In the genomic region with DNA sequence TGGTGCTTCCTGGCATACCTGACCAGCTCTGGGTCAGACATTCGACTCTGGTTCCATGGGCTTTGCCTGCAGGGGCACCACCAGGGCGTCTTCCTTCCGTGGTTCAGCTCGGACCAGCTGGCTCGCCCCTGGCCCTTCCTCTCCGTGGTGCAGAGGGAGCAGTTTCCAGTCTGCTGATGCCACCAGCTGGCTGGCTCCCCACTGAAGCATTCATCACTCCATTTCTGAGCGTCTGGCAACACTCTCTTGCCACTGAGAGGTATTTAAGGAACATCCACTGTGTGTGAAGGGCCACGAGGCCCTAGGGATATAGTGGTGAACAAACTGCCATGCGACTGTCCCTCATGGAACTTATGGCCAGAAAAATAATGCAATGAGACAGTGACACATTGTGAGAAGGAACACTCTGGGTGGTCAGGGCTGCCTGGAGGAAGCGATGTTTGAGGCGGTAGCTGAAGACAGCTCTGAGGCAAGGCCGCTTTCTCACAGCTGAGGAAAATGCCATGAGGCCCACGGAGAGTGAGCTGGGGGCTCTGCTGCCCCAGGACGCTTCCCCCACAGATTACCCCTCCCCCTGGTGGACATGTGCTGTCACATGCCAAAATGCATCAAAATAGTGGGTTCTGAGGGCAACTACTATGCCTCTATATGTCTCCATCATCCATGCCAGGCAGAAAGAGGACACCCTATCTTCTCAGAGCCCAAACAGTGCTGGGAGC, we compare ENCODE assay signal across 1 cellular context.
TF ChIP-seq lines count a peak whose summit lies in the region.

No MANE protein-coding gene starts in this region.

TF ChIP-seq in HepG2, 621 proteins besides CTCF, POLR2A, EP300 and RAD21:
- TF ChIP-seq, protein P1, sequence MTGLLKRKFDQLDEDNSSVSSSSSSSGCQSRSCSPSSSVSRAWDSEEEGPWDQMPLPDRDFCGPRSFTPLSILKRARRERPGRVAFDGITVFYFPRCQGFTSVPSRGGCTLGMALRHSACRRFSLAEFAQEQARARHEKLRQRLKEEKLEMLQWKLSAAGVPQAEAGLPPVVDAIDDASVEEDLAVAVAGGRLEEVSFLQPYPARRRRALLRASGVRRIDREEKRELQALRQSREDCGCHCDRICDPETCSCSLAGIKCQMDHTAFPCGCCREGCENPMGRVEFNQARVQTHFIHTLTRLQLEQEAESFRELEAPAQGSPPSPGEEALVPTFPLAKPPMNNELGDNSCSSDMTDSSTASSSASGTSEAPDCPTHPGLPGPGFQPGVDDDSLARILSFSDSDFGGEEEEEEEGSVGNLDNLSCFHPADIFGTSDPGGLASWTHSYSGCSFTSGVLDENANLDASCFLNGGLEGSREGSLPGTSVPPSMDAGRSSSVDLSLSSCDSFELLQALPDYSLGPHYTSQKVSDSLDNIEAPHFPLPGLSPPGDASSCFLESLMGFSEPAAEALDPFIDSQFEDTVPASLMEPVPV (CRISPR knock-in tag; IDR thresholded peaks at IDR 0.05), result no peak
- TF ChIP-seq ATM (IDR thresholded peaks at IDR 0.05; ENCODE audit: borderline replicate concordance), result no peak
